8 cellular contexts compared by ENCODE assay signal in the genomic region with DNA sequence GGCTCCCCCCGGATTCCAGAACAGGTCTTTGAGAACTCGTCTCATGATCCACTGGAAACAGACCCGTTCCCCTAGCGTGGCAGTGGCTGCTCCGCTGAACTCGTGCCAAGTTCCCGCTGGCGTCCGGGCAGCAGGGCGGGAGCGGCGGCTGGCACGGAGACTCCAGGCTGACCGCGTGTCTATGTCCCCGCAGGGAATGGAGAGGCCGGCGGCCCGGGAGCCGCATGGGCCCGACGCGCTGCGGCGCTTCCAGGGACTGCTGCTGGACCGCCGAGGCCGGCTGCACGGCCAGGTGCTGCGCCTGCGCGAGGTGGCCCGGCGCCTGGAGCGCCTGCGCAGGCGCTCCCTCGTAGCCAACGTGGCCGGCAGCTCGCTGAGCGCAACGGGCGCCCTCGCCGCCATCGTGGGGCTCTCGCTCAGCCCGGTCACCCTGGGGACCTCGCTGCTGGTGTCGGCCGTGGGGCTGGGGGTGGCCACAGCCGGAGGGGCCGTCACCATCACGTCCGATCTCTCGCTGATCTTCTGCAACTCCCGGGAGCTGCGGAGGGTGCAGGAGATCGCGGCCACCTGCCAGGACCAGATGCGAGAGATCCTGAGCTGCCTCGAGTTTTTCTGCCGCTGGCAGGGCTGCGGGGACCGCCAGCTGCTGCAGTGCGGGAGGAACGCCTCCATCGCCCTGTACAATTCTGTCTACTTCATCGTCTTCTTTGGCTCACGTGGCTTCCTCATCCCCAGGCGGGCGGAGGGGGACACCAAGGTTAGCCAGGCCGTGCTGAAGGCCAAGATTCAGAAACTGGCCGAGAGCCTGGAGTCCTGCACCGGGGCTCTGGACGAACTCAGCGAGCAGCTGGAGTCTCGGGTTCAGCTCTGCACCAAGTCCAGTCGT. TPM values are rescaled to one million over a fixed set of nuclear protein-coding genes. Genes with fewer than 3 reads are reported as not detected.
DNase-seq lines count a peak whose midpoint lies in the region; ATAC-seq, FAIRE-seq and TF ChIP-seq lines count a peak whose summit lies in the region.

No MANE protein-coding gene starts in this region.

- WGBS in H1 (ENCODE audit: extremely low coverage in 1 of 2, insufficient coverage in 1 of 2, insufficient read length in 1 of 2, insufficient replicate concordance in 2 of 2, low coverage in 1 of 2, low lambda C conversion rate in 2 of 2, missing lambda C conversion rate in 1 of 2), 2 experiments = 64% methylated on average over 64 of the region's 80 CpGs; no CpG with 5 or more reads in 1 of the 2 experiments
- WGBS in mesendoderm (ENCODE audit: extremely low coverage, insufficient coverage, low lambda C conversion rate) = no CpG with 5 or more reads among the region's 80 CpGs

- peaks cover 4% of the 10 kb centered on the region; the same call in 1 of the 2 replicates for H3K23me2 ChIP-seq in H1 (ENCODE audit: low read depth, low read length)

- H2BK120ac ChIP-seq in H1 (replicated peaks; ENCODE audit: low read depth, low read length) (no peak overlapping the region), mesendoderm (ENCODE audit: low read depth, low read length) (no peak overlapping the region)

- no peaks in the 10 kb centered on the region for H3K9me3 ChIP-seq in BLaER1
- no peaks in the 10 kb centered on the region for H3K9me3 ChIP-seq in H1 (ENCODE audit: insufficient read depth in 2 of 2, low read depth in 1 of 2, low read length in 1 of 2)

- H3K79me1 ChIP-seq in H1 (ENCODE audit: low read depth, low read length) = no peaks in the 10 kb centered on the region
- H3K79me1 ChIP-seq in mesendoderm (ENCODE audit: low read length) = no peaks in the 10 kb centered on the region

- TF ChIP-seq RAD21 in H1 (IDR thresholded peaks at IDR 0.05 in 1 of 2, conservative IDR thresholded peaks at IDR 0.05 in 1 of 2; ENCODE audit: low read depth in 2 of 2, low read length in 2 of 2) = no peak

- H3K4me3 ChIP-seq in BLaER1 = peak overlapping the region; percentile 70
- peak overlapping the region in 2 of 4 experiments; percentile 37 to 50; a peak in 6 of 8 replicates for H3K4me3 ChIP-seq in H1 (ENCODE audit: extremely low read depth in 1 of 4, insufficient read depth in 2 of 4, low read depth in 3 of 4, low read length in 4 of 4)
- no peak overlapping the region for H3K4me3 ChIP-seq in mesendoderm (ENCODE audit: low read length)

- peak; percentile 80 for ATAC-seq in HG03135 (IDR thresholded peaks at IDR 0.05; ENCODE audit: unreplicated experiment)

- CTCF ChIA-PET in H1 (lab: Charles Lee; ENCODE audit: partially characterized antibody) = interaction anchor here (1.1 to 4.7 kb wide), 4 partner anchors 27 to 196 kb away, joined by 3 to 55 read pairs (median 6); a partner anchor contains a TSS

- no peak for TF ChIP-seq CTCF in H1 (IDR thresholded peaks at IDR 0.05; ENCODE audit: control extremely low read depth in 1 of 3, insufficient read depth in 1 of 3, low read depth in 1 of 3, low read length in 3 of 3)

- H4K5ac ChIP-seq in H1 (ENCODE audit: insufficient read length, low read depth, low read length) = peak overlapping the region; percentile 41
- no peak overlapping the region for H4K5ac ChIP-seq in mesendoderm (ENCODE audit: low read length)

- H2BK20ac ChIP-seq in H1 (ENCODE audit: low read length) = no peak overlapping the region

- no peak overlapping the region for H2BK12ac ChIP-seq in H1 (ENCODE audit: low read depth, low read length)

- no peak overlapping the region; the same call in 1 of the 2 replicates for H2BK15ac ChIP-seq in H1 (ENCODE audit: low read length)
- no peak overlapping the region for H2BK15ac ChIP-seq in mesendoderm (replicated peaks; ENCODE audit: low read depth)

- peak; percentile 94 for TF ChIP-seq POLR2A in GM18951 (IDR thresholded peaks at IDR 0.05; ENCODE audit: extremely low read depth, insufficient read depth, insufficient read length)
- peak in 1 of 2 experiments; percentile 43; a peak in 1 of 3 replicates for TF ChIP-seq POLR2A in H1 (IDR thresholded peaks at IDR 0.05; ENCODE audit: control extremely low read depth in 1 of 2, low read depth in 2 of 2, low read length in 2 of 2)

- no peak for TF ChIP-seq EP300 in H1 (IDR thresholded peaks at IDR 0.05; ENCODE audit: borderline replicate concordance in 1 of 2, low read depth in 2 of 2, low read length in 2 of 2)

- FAIRE-seq in H1 (lab: Jason Lieb, UNC) = no peak

- H4K8ac ChIP-seq in H1 (ENCODE audit: extremely low read depth, insufficient read depth, low read length) (peak overlapping the region; percentile 92), mesendoderm (ENCODE audit: low read depth, low read length) (no peak overlapping the region)

- H3K27ac ChIP-seq in BLaER1 = peak overlapping the region; percentile 91
- H3K27ac ChIP-seq in H1 (ENCODE audit: low read depth, low read length) = no peak overlapping the region
- H3K27ac ChIP-seq in mesendoderm (ENCODE audit: low read depth, low read length) = no peak overlapping the region

- no peak overlapping the region for H3K14ac ChIP-seq in H1 (ENCODE audit: insufficient read length)

- peak overlapping the region; percentile 71 for H4K91ac ChIP-seq in H1 (replicated peaks; ENCODE audit: insufficient read length, low read length)

- H3K9ac ChIP-seq in BLaER1 = peak overlapping the region; percentile 83
- H3K9ac ChIP-seq in H1 (replicated peaks in 1 of 4; ENCODE audit: extremely low read depth in 1 of 4, low read depth in 3 of 4, low read length in 3 of 4) = 0 out of 7 replicates have a peak overlapping the region, but pooled peaks of 1 of the 4 experiments have one; percentile 20
- H3K9ac ChIP-seq in mesendoderm (ENCODE audit: low read length) = peak overlapping the region; percentile 71

- in situ Hi-C loops in GM18951 (cut with MboI; ENCODE audit: low sequenced_read_pairs, unreplicated experiment) = loop anchor here (10.0 kb wide), 1 partner anchor 198 kb away; no protein-coding TSS in a partner anchor

- H2AK5ac ChIP-seq in H1 (ENCODE audit: low read depth, low read length) = no peak overlapping the region
- H2AK5ac ChIP-seq in mesendoderm (ENCODE audit: low read length) = no peak overlapping the region

- H3K18ac ChIP-seq in H1 (ENCODE audit: extremely low read depth, low read length) = no peak overlapping the region
- H3K18ac ChIP-seq in mesendoderm (ENCODE audit: low read length) = peak overlapping the region; percentile 54

- H3K27me3 ChIP-seq in BLaER1 = no peaks in the 10 kb centered on the region
- peaks cover 12 to 29% (median 18%) of the 10 kb centered on the region in 4 experiments for H3K27me3 ChIP-seq in H1 (replicated peaks in 1 of 4; ENCODE audit: control insufficient read depth in 3 of 4, extremely low read depth in 1 of 4, insufficient read depth in 3 of 4, low read length in 3 of 4)
- H3K27me3 ChIP-seq in mesendoderm (ENCODE audit: insufficient read depth, low read length, poor library complexity) = no peaks in the 10 kb centered on the region

- H3K4ac ChIP-seq in H1 (replicated peaks; ENCODE audit: insufficient read length, low read depth, low read length) (peak overlapping the region; percentile 12), mesendoderm (ENCODE audit: low read depth, low read length) (peak overlapping the region; percentile 25)

- H3K4me1 ChIP-seq in BLaER1 = peaks cover 53% of the 10 kb centered on the region
- H3K4me1 ChIP-seq in H1 (replicated peaks in 1 of 4; ENCODE audit: control insufficient read depth in 3 of 4, insufficient read depth in 4 of 4, low read length in 3 of 4) = peaks cover 5 to 13% (median 11%) of the 10 kb centered on the region in 4 experiments
- H3K4me1 ChIP-seq in mesendoderm (ENCODE audit: control insufficient read depth, low read depth, low read length) = peaks cover 7% of the 10 kb centered on the region

- H2AFZ ChIP-seq in H1 (ENCODE audit: low read length) = peak overlapping the region; percentile 60

- H3K36me3 ChIP-seq in BLaER1 (no peaks in the 10 kb centered on the region), H1 (ENCODE audit: control insufficient read depth in 2 of 4, insufficient read depth in 4 of 4, low read length in 3 of 4) (no peaks in the 10 kb centered on the region), mesendoderm (ENCODE audit: control insufficient read depth, insufficient read depth, low read length) (no peaks in the 10 kb centered on the region)

- DNase-seq in NCI-H510A treated with DMSO at 0.1 percent for 48 hours (lab: John Stamatoyannopoulos, UW) (peak; percentile 45), H1 (ENCODE audit: low read depth in 1 of 2, low spot score in 2 of 2) (peak; percentile 57 to 73), mesendoderm (peak; percentile 80)
- peak; percentile 32 to 63 (median 39) for DNase-seq in activated CD8-positive, alpha-beta memory T cell treated with anti-CD3 and anti-CD28 coated beads for 48 hours (ENCODE audit: low read depth in 2 of 3, low spot score in 2 of 3)
- peak; percentile 25 for DNase-seq in stimulated activated CD8-positive, alpha-beta memory T cell treated with anti-CD3 and anti-CD28 coated beads, Interleukin-15, amount 100 ng/mL, for 1 hour (ENCODE audit: low read depth)

- H3K56ac ChIP-seq in H1 (replicated peaks; ENCODE audit: insufficient read length, low read depth, low read length) (no peak overlapping the region), mesendoderm (ENCODE audit: low read length) (peak overlapping the region; percentile 95)

- H4K20me1 ChIP-seq in BLaER1 = no peaks in the 10 kb centered on the region
- no peaks in the 10 kb centered on the region for H4K20me1 ChIP-seq in H1 (replicated peaks in 1 of 2; ENCODE audit: control insufficient read depth in 1 of 2, insufficient read depth in 2 of 2, low read length in 2 of 2)

- POLR2A ChIA-PET in H1 (lab: Charles Lee; ENCODE audit: partially characterized antibody) = no interaction called here

- H2BK5ac ChIP-seq in H1 (ENCODE audit: low read depth, low read length) = no peak overlapping the region
- H2BK5ac ChIP-seq in mesendoderm (ENCODE audit: low read length) = no peak overlapping the region

- no peaks in the 10 kb centered on the region for H3K79me2 ChIP-seq in H1 (ENCODE audit: control insufficient read depth in 1 of 2, insufficient read depth in 2 of 2, low read length in 2 of 2)
- no peaks in the 10 kb centered on the region for H3K79me2 ChIP-seq in mesendoderm (ENCODE audit: control insufficient read depth, insufficient read depth, low read length)

- H3K23ac ChIP-seq in H1 (ENCODE audit: insufficient read length) (no peak overlapping the region), mesendoderm (ENCODE audit: low read length) (no peak overlapping the region)

- H3K4me2 ChIP-seq in BLaER1 = peak overlapping the region; percentile 86
- peak overlapping the region; percentile 64 to 65 for H3K4me2 ChIP-seq in H1 (ENCODE audit: insufficient read depth in 1 of 2, low read depth in 2 of 2, low read length in 2 of 2)
- H3K4me2 ChIP-seq in mesendoderm (ENCODE audit: low read length) = peak overlapping the region; percentile 66

RNA-seq across cellular contexts. Expression of a gene that starts 1.5 kb away (rescaled TPM):
- 0.34 and 0.71 TPM in 2 replicates for total RNA-seq in H1 (2021; fragmentation: NEBNext Ultra II Directional; extraction: Animal tissue kit (Norgen Biotek cat#: 25700))
- 0.12 and 0.16 TPM in 2 replicates for polyA plus RNA-seq in H1 (2011; rRNA removed)
- 0.10 TPM for polyA plus RNA-seq in H1 (2011; cell fraction: cytosol; rRNA removed)
- polyA plus RNA-seq in H1 (2011; cell fraction: nucleus; rRNA removed) = 0.29 TPM
- 0.21 to 0.36 TPM (median 0.28 TPM) in 4 replicates for polyA plus RNA-seq in H1 (2012, experiment 1 of 2)
- 0.04 TPM for polyA plus RNA-seq in H1 (2012, experiment 2 of 2)
- 0.22 TPM for polyA plus RNA-seq in H1 (2013, experiment 1 of 2)
- 0.26 TPM for polyA plus RNA-seq in H1 (2013, experiment 2 of 2)
- polyA minus RNA-seq in H1 (2011; rRNA and poly(A)+ RNA removed) = 0.24 and 0.35 TPM in 2 replicates
- not detected for polyA minus RNA-seq in H1 (2011; cell fraction: cytosol; rRNA and poly(A)+ RNA removed)
- 0.50 TPM for polyA minus RNA-seq in H1 (2011; cell fraction: nucleus; rRNA and poly(A)+ RNA removed)
- polyA plus RNA-seq in mesendoderm (2013, experiment 1 of 2) = 0.34 TPM
- polyA plus RNA-seq in mesendoderm (2013, experiment 2 of 2) = 0.41 TPM

RNA-seq across cellular contexts. Expression of a gene that starts 26.2 kb away (rescaled TPM):
- total RNA-seq in H1 (2021; fragmentation: NEBNext Ultra II Directional; extraction: Animal tissue kit (Norgen Biotek cat#: 25700)) = 74.2 and 84.4 TPM in 2 replicates
- 39.3 and 54.4 TPM in 2 replicates for polyA plus RNA-seq in H1 (2011; rRNA removed)
- polyA plus RNA-seq in H1 (2011; cell fraction: cytosol; rRNA removed) = 59.3 TPM
- polyA plus RNA-seq in H1 (2011; cell fraction: nucleus; rRNA removed) = 34.3 TPM
- polyA plus RNA-seq in H1 (2012, experiment 1 of 2) = 53.2 to 90.9 TPM (median 58.1 TPM) in 4 replicates
- polyA plus RNA-seq in H1 (2012, experiment 2 of 2) = 8.6 TPM
- 44.7 TPM for polyA plus RNA-seq in H1 (2013, experiment 1 of 2)
- 45.3 TPM for polyA plus RNA-seq in H1 (2013, experiment 2 of 2)
- 42.0 and 46.1 TPM in 2 replicates for polyA minus RNA-seq in H1 (2011; rRNA and poly(A)+ RNA removed)
- 28.3 TPM for polyA minus RNA-seq in H1 (2011; cell fraction: cytosol; rRNA and poly(A)+ RNA removed)
- polyA minus RNA-seq in H1 (2011; cell fraction: nucleus; rRNA and poly(A)+ RNA removed) = 49.3 TPM
- 76.8 TPM for polyA plus RNA-seq in mesendoderm (2013, experiment 1 of 2)
- polyA plus RNA-seq in mesendoderm (2013, experiment 2 of 2) = 77.5 TPM

Comparison
In these comparisons a context has a peak if more than half of its experiments do, and no peak if none do; other contexts are left out.
1. DNase-seq: peak in every context shown above with its lines; median percentile 80 in mesendoderm; 65 in H1; 45 in NCI-H510A treated with DMSO at 0.1 percent for 48 hours; 39 in activated CD8-positive, alpha-beta memory T cell treated with anti-CD3 and anti-CD28 coated beads for 48 hours; 25 in stimulated activated CD8-positive, alpha-beta memory T cell treated with anti-CD3 and anti-CD28 coated beads, Interleukin-15, amount 100 ng/mL, for 1 hour.